1 cellular context compared by ENCODE assay signal in genomic region chr10:75276029-75276872, GRCh38.
TF ChIP-seq lines count a peak whose summit lies in the region.

No MANE protein-coding gene starts in this region.

TF ChIP-seq in IMR-90, 13 proteins besides CTCF, POLR2A, EP300 and RAD21:
- TF ChIP-seq NFE2L2 (IDR thresholded peaks at IDR 0.05; ENCODE audit: low read depth, low read length) (no peak), SMC3 (IDR thresholded peaks at IDR 0.05; ENCODE audit: low read depth, low read length) (no peak), MAFK (IDR thresholded peaks at IDR 0.05; ENCODE audit: low read depth, low read length) (no peak), MXI1 (IDR thresholded peaks at IDR 0.05; ENCODE audit: borderline replicate concordance, low read depth, low read length) (no peak), USF2 (IDR thresholded peaks at IDR 0.05; ENCODE audit: low read depth, low read length) (no peak), MAZ (IDR thresholded peaks at IDR 0.05; ENCODE audit: borderline replicate concordance, low read depth, low read length) (no peak), CEBPB (IDR thresholded peaks at IDR 0.05; ENCODE audit: low read depth, low read length) (no peak), BHLHE40 (IDR thresholded peaks at IDR 0.05; ENCODE audit: low read depth, low read length) (no peak), FOS (IDR thresholded peaks at IDR 0.05; ENCODE audit: low read depth, low read length) (no peak), RCOR1 (IDR thresholded peaks at IDR 0.05; ENCODE audit: insufficient replicate concordance, low read length) (no peak), ELK1 (IDR thresholded peaks at IDR 0.05; ENCODE audit: borderline replicate concordance, low read depth, low read length) (no peak), RFX5 (IDR thresholded peaks at IDR 0.05; ENCODE audit: low read depth, low read length) (no peak), CHD1 (IDR thresholded peaks at IDR 0.05; ENCODE audit: low read depth, low read length) (no peak)
